15 cellular contexts compared by ENCODE assay signal in genomic region chr3:35633332-35634124, GRCh38. TPM values are rescaled to one million over a fixed set of nuclear protein-coding genes. Genes with fewer than 3 reads are reported as not detected.
DNase-seq lines count a peak whose midpoint lies in the region; ATAC-seq, FAIRE-seq and TF ChIP-seq lines count a peak whose summit lies in the region.
"Had no signal": no experiment of that assay in that cellular context is flagged by ENCODE, and none has a peak within 500 bp of the region (broad histone marks: within the 10 kb centered on the region; RNA-seq: fewer than 3 reads in every experiment).

No MANE protein-coding gene starts in this region.

- H3K4me3 Mint-ChIP-seq in astrocyte (ENCODE audit: unreplicated experiment), result no peak overlapping the region

- H3K79me2 ChIP-seq in DND-41 (ENCODE audit: insufficient read depth, low read length) (peaks cover 68% of the 10 kb centered on the region), OCI-LY1 (ENCODE audit: insufficient read depth, low read length) (no peaks in the 10 kb centered on the region), astrocyte (ENCODE audit: insufficient read depth, low read length) (no peaks in the 10 kb centered on the region), mammary epithelial cell (ENCODE audit: insufficient read depth, low read length) (no peaks in the 10 kb centered on the region)

- CTCF ChIA-PET in mammary epithelial cell (lab: Charles Lee; ENCODE audit: low non-redundant PET), result no interaction called here

- H3K36me3 Mint-ChIP-seq in astrocyte (ENCODE audit: low read depth, unreplicated experiment), result no peaks in the 10 kb centered on the region

- TF ChIP-seq CTCF in DND-41 (IDR thresholded peaks at IDR 0.05; ENCODE audit: borderline replicate concordance, extremely low read depth, low read length, poor library complexity, severe bottlenecking) (no peak), OCI-LY1 (IDR thresholded peaks at IDR 0.05; ENCODE audit: low read length) (no peak), astrocyte (IDR thresholded peaks at IDR 0.05; ENCODE audit: insufficient read depth, low read depth, low read length) (no peak), GM10266 (IDR thresholded peaks at IDR 0.05; ENCODE audit: control insufficient read depth, insufficient read depth, low read depth, missing control alignments) (no peak), mammary epithelial cell (conservative IDR thresholded peaks at IDR 0.05 in 1 of 2, IDR thresholded peaks at IDR 0.05 in 1 of 2; ENCODE audit: extremely low read depth in 1 of 2, insufficient read depth in 1 of 2, low read depth in 1 of 2, low read length in 2 of 2) (no peak)

- 85% methylated on average over 4 of the region's 4 CpGs for WGBS in mammary epithelial cell (ENCODE audit: low coverage, missing lambda C conversion rate)

- H3K9me3 ChIP-seq in DND-41 (ENCODE audit: insufficient read depth, low read length, severe bottlenecking) (no peaks in the 10 kb centered on the region), OCI-LY1 (ENCODE audit: low read length) (no peaks in the 10 kb centered on the region), astrocyte (ENCODE audit: insufficient read depth, low read depth, low read length) (no peaks in the 10 kb centered on the region), mammary epithelial cell (replicated peaks; ENCODE audit: insufficient read depth, low read length) (no peaks in the 10 kb centered on the region)
- H3K9me3 ChIP-seq: BLaER1 had no signal

- H2AFZ ChIP-seq in DND-41 (ENCODE audit: low read depth, low read length) (peak overlapping the region; percentile 58), OCI-LY1 (ENCODE audit: low read length) (peak overlapping the region; percentile 73), astrocyte (ENCODE audit: low read depth, low read length) (no peak overlapping the region), mammary epithelial cell (ENCODE audit: low read depth, low read length) (no peak overlapping the region)

- no peaks in the 10 kb centered on the region for H4K20me1 ChIP-seq in DND-41 (ENCODE audit: insufficient read depth, low read length)
- H4K20me1 ChIP-seq in OCI-LY1 (ENCODE audit: insufficient read depth, low read length), result no peaks in the 10 kb centered on the region
- no peaks in the 10 kb centered on the region for H4K20me1 ChIP-seq in astrocyte (ENCODE audit: insufficient read depth, low read length)
- H4K20me1 ChIP-seq in mammary epithelial cell (ENCODE audit: insufficient read depth, low read length), result no peaks in the 10 kb centered on the region
- H4K20me1 ChIP-seq: BLaER1 had no signal

- in situ Hi-C loops in mammary epithelial cell (cut with MboI; ENCODE audit: low sequenced_read_pairs in 2 of 2), result no loop called here

- H3K36me3 ChIP-seq in DND-41 (ENCODE audit: insufficient read depth, low read length), result no peaks in the 10 kb centered on the region
- H3K36me3 ChIP-seq in OCI-LY1 (ENCODE audit: insufficient read depth, low read length), result no peaks in the 10 kb centered on the region
- H3K36me3 ChIP-seq in astrocyte (ENCODE audit: insufficient read depth, low read length), result no peaks in the 10 kb centered on the region
- H3K36me3 ChIP-seq in mammary epithelial cell (ENCODE audit: insufficient read depth, low read length), result no peaks in the 10 kb centered on the region
- H3K36me3 ChIP-seq: BLaER1 had no signal

- no peak overlapping the region for H3K27ac Mint-ChIP-seq in astrocyte (ENCODE audit: unreplicated experiment)

- DNase-seq in DND-41, result peak; percentile 62
- peak; percentile 35 for DNase-seq in astrocyte (ENCODE audit: low read depth)
- peak; percentile 9 for DNase-seq in left kidney (ENCODE audit: low read depth, low spot score)
- no peak for DNase-seq in GM10266 (ENCODE audit: extremely low spot score)
- DNase-seq in mammary epithelial cell, result no peak
- DNase-seq: EL, H7, NCI-H187 treated with DMSO at 0.1 percent for 48 hours, NCI-H510A, NCI-H82 had no signal

- H3K4me3 ChIP-seq in DND-41 (ENCODE audit: low read depth in 1 of 2, low read length in 2 of 2) (peak overlapping the region; percentile 12 to 54; a peak in 3 of 4 replicates), OCI-LY1 (ENCODE audit: low read depth, low read length, poor library complexity, severe bottlenecking) (peak overlapping the region; percentile 40), astrocyte (ENCODE audit: insufficient read depth, low read depth, low read length) (no peak overlapping the region), mammary epithelial cell (replicated peaks in 1 of 3; ENCODE audit: insufficient read depth in 1 of 3, low read depth in 2 of 3, low read length in 3 of 3) (no peak overlapping the region)
- H3K4me3 ChIP-seq: BLaER1 had no signal

- H3K4me1 ChIP-seq in DND-41 (ENCODE audit: insufficient read depth, low read length) (peaks cover 80% of the 10 kb centered on the region), OCI-LY1 (ENCODE audit: insufficient read depth, low read length, severe bottlenecking) (peaks cover 50% of the 10 kb centered on the region), astrocyte (ENCODE audit: insufficient read depth, low read length) (no peaks in the 10 kb centered on the region), mammary epithelial cell (ENCODE audit: insufficient read depth, low read length) (no peaks in the 10 kb centered on the region)

- H3K27me3 Mint-ChIP-seq in astrocyte (ENCODE audit: low read depth, unreplicated experiment), result peaks cover 12% of the 10 kb centered on the region

- no peaks in the 10 kb centered on the region for H3K9me2 ChIP-seq in OCI-LY1 (ENCODE audit: low read depth, low read length)

- no TSS peak for BruUV-seq in mammary epithelial cell (replicated peaks; lab: Mats Ljungman, UMichigan)

- FAIRE-seq in astrocyte (lab: Jason Lieb, UNC), result no peak

- H3K4me2 ChIP-seq in DND-41 (ENCODE audit: insufficient read depth, low read length), result peak overlapping the region; percentile 77
- H3K4me2 ChIP-seq in OCI-LY1 (ENCODE audit: low read length), result peak overlapping the region; percentile 73
- no peak overlapping the region for H3K4me2 ChIP-seq in astrocyte (ENCODE audit: low read length)
- H3K4me2 ChIP-seq in mammary epithelial cell (ENCODE audit: insufficient read depth, low read depth, low read length), result no peak overlapping the region
- H3K4me2 ChIP-seq: BLaER1, KMS-11 had no signal

- peak overlapping the region; percentile 81 for H3K27ac ChIP-seq in DND-41 (ENCODE audit: low read length)
- H3K27ac ChIP-seq in OCI-LY1 (ENCODE audit: low read depth, low read length, poor library complexity, severe bottlenecking), result peak overlapping the region; percentile 44
- H3K27ac ChIP-seq in astrocyte (ENCODE audit: low read depth, low read length), result no peak overlapping the region
- H3K27ac ChIP-seq in mammary epithelial cell (ENCODE audit: insufficient read depth, low read depth, low read length), result no peak overlapping the region
- H3K27ac ChIP-seq: BLaER1, KMS-11 had no signal

- H3K4me1 Mint-ChIP-seq in astrocyte (ENCODE audit: low read depth, unreplicated experiment), result peaks cover 2% of the 10 kb centered on the region

- intact Hi-C loops in mammary epithelial cell (cut with micrococcal nuclease), result no loop called here

- ATAC-seq in DND-41 (ENCODE audit: insufficient read depth, low read depth), result peak; percentile 63
- ATAC-seq in HG02884 (IDR thresholded peaks at IDR 0.05; ENCODE audit: unreplicated experiment), result no peak
- no peak for ATAC-seq in GM18870 (IDR thresholded peaks at IDR 0.05; ENCODE audit: unreplicated experiment)

- H3K9me3 Mint-ChIP-seq in astrocyte (ENCODE audit: unreplicated experiment), result peaks cover under 1% of the 10 kb centered on the region

- H3K27me3 ChIP-seq in DND-41 (ENCODE audit: insufficient read depth, low read length, poor library complexity) (no peaks in the 10 kb centered on the region), OCI-LY1 (ENCODE audit: insufficient read depth, low read length) (no peaks in the 10 kb centered on the region), astrocyte (ENCODE audit: insufficient read depth, low read length) (no peaks in the 10 kb centered on the region), mammary epithelial cell (ENCODE audit: insufficient read depth, low read length) (no peaks in the 10 kb centered on the region)

- H3K9ac ChIP-seq in DND-41 (ENCODE audit: low read depth, low read length), result peak overlapping the region; percentile 97
- H3K9ac ChIP-seq in OCI-LY1 (ENCODE audit: low read length), result peak overlapping the region; percentile 38
- no peak overlapping the region for H3K9ac ChIP-seq in astrocyte (ENCODE audit: low read length)
- no peak overlapping the region for H3K9ac ChIP-seq in mammary epithelial cell (ENCODE audit: insufficient read depth, low read length)
- H3K9ac ChIP-seq: BLaER1, KMS-11 had no signal

- dilution Hi-C loops in mammary epithelial cell (cut with HindIII; ENCODE audit: low sequenced_read_pairs), result no loop called here

- no peaks in the 10 kb centered on the region for H3F3A ChIP-seq in OCI-LY1 (ENCODE audit: insufficient read depth, low read length)

RNA-seq across cellular contexts. Expression of gene ARPP21, which starts 5.8 kb away (rescaled TPM):
- total RNA-seq in astrocyte (0.45 and 0.84 TPM in 2 replicates), mammary epithelial cell (not detected)
- not detected for polyA plus RNA-seq in mammary epithelial cell
- polyA minus RNA-seq in mammary epithelial cell, result not detected
- total RNA-seq: H7 had no signal

Comparison
In these comparisons a context has a peak if more than half of its experiments do, and no peak if none do; other contexts are left out.
1. DNase-seq: peak in DND-41 (single experiment), astrocyte (single experiment) and left kidney (single experiment); none in GM10266 (single experiment) and mammary epithelial cell (single experiment).
2. H2AFZ ChIP-seq: peak in DND-41 (single experiment) and OCI-LY1 (single experiment); none in astrocyte (single experiment) and mammary epithelial cell (single experiment).
3. H3K27ac ChIP-seq: peak in DND-41 (single experiment) and OCI-LY1 (single experiment); none in astrocyte (single experiment) and mammary epithelial cell (single experiment).
4. H3K4me2 ChIP-seq: peak in DND-41 (single experiment) and OCI-LY1 (single experiment); none in astrocyte (single experiment) and mammary epithelial cell (single experiment).
5. H3K4me3 ChIP-seq: peak in DND-41 (2 of 2) and OCI-LY1 (single experiment); none in astrocyte (single experiment) and mammary epithelial cell (0 of 3).
6. H3K9ac ChIP-seq: peak in DND-41 (single experiment) and OCI-LY1 (single experiment); none in astrocyte (single experiment) and mammary epithelial cell (single experiment).